ENCODE assay signal across 2 cellular contexts in genomic region chr11:65476632-65477270, GRCh38.
TF ChIP-seq lines count a peak whose summit lies in the region.

No MANE protein-coding gene starts in this region.

TF ChIP-seq in SK-N-SH, 30 proteins besides CTCF, POLR2A, EP300 and RAD21 (continued from another document):
- TF ChIP-seq ZBTB33 (IDR thresholded peaks at IDR 0.05; ENCODE audit: borderline replicate concordance, low read depth) = no peak
- 0 out of 2 replicates have a peak, but pooled peaks have one; percentile 18 for TF ChIP-seq SIN3A (IDR thresholded peaks at IDR 0.05; ENCODE audit: borderline replicate concordance, low read depth, low read length)
- TF ChIP-seq USF1 (IDR thresholded peaks at IDR 0.05; ENCODE audit: borderline replicate concordance, low read depth) = no peak
- TF ChIP-seq FOXJ3 (CRISPR knock-in tag; IDR thresholded peaks at IDR 0.05) = no peak
- TF ChIP-seq NFIC (IDR thresholded peaks at IDR 0.05; ENCODE audit: borderline replicate concordance) = no peak
- no peak for TF ChIP-seq YY1 (IDR thresholded peaks at IDR 0.05; ENCODE audit: low read depth)
- no peak for TF ChIP-seq POLR2AphosphoS5 (IDR thresholded peaks at IDR 0.05; ENCODE audit: low read depth, low read length)
- TF ChIP-seq MAX (IDR thresholded peaks at IDR 0.05; ENCODE audit: low read depth) = 0 out of 2 replicates have a peak, but pooled peaks have one; percentile 27
- 0 out of 2 replicates have a peak, but pooled peaks have one; percentile 25 for TF ChIP-seq FOXM1 (IDR thresholded peaks at IDR 0.05; ENCODE audit: low read depth)
- TF ChIP-seq RCOR1 (IDR thresholded peaks at IDR 0.05; ENCODE audit: low read length) = no peak
- TF ChIP-seq MXI1 (IDR thresholded peaks at IDR 0.05; ENCODE audit: low read depth, low read length) = no peak
- no peak for TF ChIP-seq IRF3 (IDR thresholded peaks at IDR 0.05; ENCODE audit: low read depth, low read length)

TF ChIP-seq in SK-N-SH treated with all-trans-retinoic acid at 6 μM for 48 hours, 23 proteins besides CTCF, POLR2A, EP300 and RAD21 (continued from another document):
- TF ChIP-seq ZC3H10 (CRISPR knock-in tag; IDR thresholded peaks at IDR 0.05) (no peak), ESRRG (CRISPR knock-in tag; IDR thresholded peaks at IDR 0.05) (no peak), ZFP3 (CRISPR knock-in tag; IDR thresholded peaks at IDR 0.05) (no peak), OSR1 (CRISPR knock-in tag; IDR thresholded peaks at IDR 0.05) (no peak), CREB5 (CRISPR knock-in tag; IDR thresholded peaks at IDR 0.05; ENCODE audit: low read depth) (no peak), TOX (CRISPR knock-in tag; IDR thresholded peaks at IDR 0.05; ENCODE audit: borderline replicate concordance) (no peak), PATZ1 (CRISPR knock-in tag; IDR thresholded peaks at IDR 0.05; ENCODE audit: borderline replicate concordance) (no peak), CSDC2 (CRISPR knock-in tag; IDR thresholded peaks at IDR 0.05) (no peak), GLIS3 (CRISPR knock-in tag; IDR thresholded peaks at IDR 0.05) (no peak; the same call in 1 of the 2 replicates)
